In the genomic region with DNA sequence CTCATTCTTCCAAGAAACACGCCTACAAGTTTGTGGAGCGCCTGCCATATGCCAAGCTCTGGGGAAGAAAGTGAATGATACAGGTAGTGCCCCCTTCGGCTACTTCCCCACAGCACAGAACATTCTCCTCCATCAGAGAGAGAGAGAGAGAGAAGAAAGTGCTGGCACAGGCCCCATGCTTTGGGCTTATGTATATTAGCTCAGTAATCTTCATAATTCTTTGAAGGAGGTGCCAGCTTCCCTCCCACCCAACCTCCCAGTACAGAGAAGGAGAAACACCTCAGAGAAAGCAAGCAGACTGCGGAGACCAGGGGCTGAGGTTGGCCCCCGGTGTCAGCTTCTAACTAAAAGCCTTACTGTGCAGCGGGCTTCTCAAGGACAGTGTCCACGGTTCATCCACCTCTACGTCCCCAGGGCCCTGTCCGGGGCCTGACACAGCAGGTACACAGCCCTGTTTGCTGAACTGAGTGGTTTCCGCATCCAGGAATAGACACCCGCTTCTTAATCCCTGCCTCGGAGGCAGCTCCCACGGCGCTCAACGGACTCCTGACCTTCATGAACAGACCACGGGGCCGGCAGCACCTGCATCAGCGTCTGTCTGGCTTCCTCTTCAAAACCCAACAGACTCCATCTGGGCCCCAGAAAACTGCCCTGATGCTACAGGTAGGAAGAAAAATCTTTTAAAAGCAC, we compare ENCODE assay signal across 33 cellular contexts. TPM values are rescaled to one million over a fixed set of nuclear protein-coding genes. Genes with fewer than 3 reads are reported as not detected.
"Had no signal": no experiment of that assay in that cellular context is flagged by ENCODE, and none has a peak within 500 bp of the region (broad histone marks: within the 10 kb centered on the region; RNA-seq: fewer than 3 reads in every experiment).

No MANE protein-coding gene starts in this region.

- H3K4me3 ChIP-seq: adrenal gland had no signal

- H3K9me3 ChIP-seq: adrenal gland had no signal

- H3K4me3 Mint-ChIP-seq: activated CD8-positive, alpha-beta T cell treated with anti-CD3 and anti-CD28 coated beads for 36 hours; activated naive CD4-positive, alpha-beta T cell treated with anti-CD3 and anti-CD28 coated beads for 36 hours; brain; T-cell had no signal

- H3K27ac Mint-ChIP-seq: activated CD8-positive, alpha-beta T cell treated with anti-CD3 and anti-CD28 coated beads for 36 hours; activated naive CD4-positive, alpha-beta T cell treated with anti-CD3 and anti-CD28 coated beads for 36 hours; activated naive CD4-positive, alpha-beta T cell treated with anti-CD3 and anti-CD28 coated beads, Interleukin-2, amount 50 U/mL, for 72 hours; activated T-helper 2 cell treated with anti-CD3 and anti-CD28 coated beads, Interferon-gamma antibody, Interleukin-2, Interleukin-4, amounts not matched to agents 10 μg/mL and 5 μg/mL and 100 μg/mL, durations not matched to agents 14 hours and 24 hours and 36 hours; brain had no signal

- ATAC-seq: activated CD8-positive, alpha-beta T cell treated with anti-CD3 and anti-CD28 coated beads for 36 hours; activated naive CD4-positive, alpha-beta T cell treated with anti-CD3 and anti-CD28 coated beads, Interleukin-2, amount 50 U/mL, for 72 hours; Panc1; SK-N-SH treated with all-trans-retinoic acid at 6 μM for 48 hours; T-cell had no signal

- DNase-seq: activated CD4-positive, alpha-beta T cell treated with anti-CD3 and anti-CD28 coated beads for 1 hour; activated CD4-positive, alpha-beta T cell treated with anti-CD3 and anti-CD28 coated beads for 48 hours; activated CD4-positive, CD25-positive, alpha-beta regulatory T cell; activated CD8-positive, alpha-beta T cell treated with anti-CD3 and anti-CD28 coated beads for 36 hours; activated gamma-delta T cell treated with Interleukin-2 at 50 U/mL for 16 hours; activated naive CD4-positive, alpha-beta T cell treated with anti-CD3 and anti-CD28 coated beads for 36 hours; activated T-cell treated with anti-CD3 and anti-CD28 coated beads, Interleukin-2, amount 50 U/mL, for 1 hour; adrenal gland; central memory CD4-positive, alpha-beta T cell; NCI-H1092 treated with DMSO at 0.1 percent for 48 hours; NCI-H1417; NCI-H146; NCI-H187; NCI-H2029 treated with DMSO at 0.1 percent for 48 hours; NCI-H2107; NCI-H2171 treated with DMSO at 0.1 percent for 48 hours; NCI-H2227 treated with DMSO at 0.1 percent for 48 hours; NCI-H446 treated with DMSO at 0.1 percent for 48 hours; NCI-H524; SIG-M5; T-cell; T-helper 9 cell had no signal

- H3K4me2 ChIP-seq: KMS-11 had no signal

- H3K9ac ChIP-seq: KMS-11 had no signal

- H3K27me3 ChIP-seq: adrenal gland had no signal

- H3K9me3 Mint-ChIP-seq: activated naive CD4-positive, alpha-beta T cell treated with anti-CD3 and anti-CD28 coated beads for 36 hours; activated T-helper 2 cell treated with anti-CD3 and anti-CD28 coated beads, Interferon-gamma antibody, Interleukin-2, Interleukin-4, amounts not matched to agents 10 μg/mL and 5 μg/mL and 100 μg/mL, durations not matched to agents 14 hours and 24 hours and 36 hours had no signal

- H3K27ac ChIP-seq: adrenal gland, KMS-11, VCaP had no signal

- H3K4me1 ChIP-seq: adrenal gland had no signal

- H3K36me3 ChIP-seq: adrenal gland had no signal

RNA-seq across cellular contexts. Expression of gene JAKMIP1, which starts 50.2 kb away (rescaled TPM):
- total RNA-seq: bronchial epithelial cell, LHCN-M2, RPMI7951, SK-MEL-5 had no signal
